9 cellular contexts compared by ENCODE assay signal in the genomic region with DNA sequence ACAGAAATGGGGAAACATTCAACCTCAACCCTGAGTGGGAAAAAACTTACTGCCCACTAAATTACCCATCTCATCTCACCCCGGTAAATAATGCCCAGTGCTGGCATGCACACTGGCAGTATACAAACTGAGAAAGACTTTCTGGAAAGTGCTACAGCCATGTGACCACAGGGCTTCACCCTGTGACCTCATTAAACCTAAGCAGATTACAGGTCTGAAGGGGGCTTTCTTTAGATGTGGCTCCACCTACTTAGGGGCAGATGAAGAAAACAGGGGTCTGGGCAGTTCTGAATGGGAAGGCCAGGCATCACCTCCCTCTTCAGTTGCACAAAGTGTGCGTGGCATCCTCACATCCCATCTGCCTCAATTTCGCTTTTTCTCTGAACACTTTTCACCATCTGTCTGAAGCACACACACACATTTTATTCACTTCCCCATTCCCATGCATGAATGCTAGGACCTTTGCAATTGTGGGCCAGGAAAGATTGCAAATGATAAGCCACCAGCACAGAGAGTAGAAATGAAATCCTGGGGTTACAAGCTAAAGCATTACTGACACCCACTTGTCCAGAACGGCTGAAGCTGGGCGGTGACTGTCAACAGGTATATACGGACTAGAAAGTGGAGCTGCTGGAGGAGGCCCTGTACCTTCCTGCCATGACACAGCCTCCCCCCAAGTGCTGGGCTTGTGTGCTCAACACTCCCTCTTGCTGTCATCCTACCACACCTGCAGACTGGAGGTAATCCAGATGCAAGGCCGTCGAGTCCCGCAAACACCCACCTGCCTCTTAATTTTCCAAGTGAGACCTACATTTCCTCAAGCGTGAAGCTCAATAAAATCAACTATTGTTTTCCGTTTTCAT.
DNase-seq lines count a peak whose midpoint lies in the region; ATAC-seq lines count a peak whose summit lies in the region.
"Had no signal": no experiment of that assay in that cellular context is flagged by ENCODE, and none has a peak within 500 bp of the region (broad histone marks: within the 10 kb centered on the region; RNA-seq: fewer than 3 reads in every experiment).

No MANE protein-coding gene starts in this region.

- H3K36me3 ChIP-seq in duodenal mucosa (ENCODE audit: control insufficient read depth in 1 of 2, insufficient read depth in 2 of 2, low read length in 2 of 2), result peaks cover 7 to 12% of the 10 kb centered on the region in 2 donors

- H3K27me3 ChIP-seq in duodenal mucosa (ENCODE audit: control insufficient read depth in 1 of 2, insufficient read depth in 2 of 2, low read length in 2 of 2), result no peaks in the 10 kb centered on the region

- ATAC-seq in stimulated activated naive B cell treated with anti-CD40 and anti-IgM and Interleukin-4, amounts not matched to agents 10 μg/mL and 1 μg/mL and 100 μg/mL, for 72 hours (replicated peaks), result peak; percentile 4 to 14
- ATAC-seq in GM18873 (IDR thresholded peaks at IDR 0.05; ENCODE audit: low FRiP score, unreplicated experiment), result no peak
- no peak for ATAC-seq in HG03342 (IDR thresholded peaks at IDR 0.05; ENCODE audit: unreplicated experiment)

- peaks cover 20% of the 10 kb centered on the region for H3K36me3 Mint-ChIP-seq in T-helper 2 cell treated with Interferon-gamma antibody and Interleukin-4, amounts not matched to agents 5 μg/mL and 100 μg/mL, for 36 hours (ENCODE audit: low read depth)
- peaks cover 21 to 31% of the 10 kb centered on the region in 2 donors for H3K36me3 Mint-ChIP-seq in stimulated activated naive B cell treated with anti-CD40 and anti-IgM and Interleukin-4, amounts not matched to agents 10 μg/mL and 1 μg/mL and 100 μg/mL, for 72 hours

- peaks cover 6% of the 10 kb centered on the region for H3K9me3 Mint-ChIP-seq in T-helper 2 cell treated with Interferon-gamma antibody and Interleukin-4, amounts not matched to agents 5 μg/mL and 100 μg/mL, for 36 hours
- H3K9me3 Mint-ChIP-seq in stimulated activated naive B cell treated with anti-CD40 and anti-IgM and Interleukin-4, amounts not matched to agents 10 μg/mL and 1 μg/mL and 100 μg/mL, for 72 hours, result peaks cover 0 to 3% of the 10 kb centered on the region in 2 donors

- H3K4me3 Mint-ChIP-seq in T-helper 2 cell treated with Interferon-gamma antibody and Interleukin-4, amounts not matched to agents 5 μg/mL and 100 μg/mL, for 36 hours, result peak overlapping the region; percentile 47
- H3K4me3 Mint-ChIP-seq in stimulated activated naive B cell treated with anti-CD40 and anti-IgM and Interleukin-4, amounts not matched to agents 10 μg/mL and 1 μg/mL and 100 μg/mL, for 72 hours, result peak overlapping the region; percentile 76 to 80

- H3K4me1 ChIP-seq in duodenal mucosa (ENCODE audit: control insufficient read depth in 1 of 2, insufficient read depth in 2 of 2, low read length in 2 of 2), result peaks cover 30 to 43% of the 10 kb centered on the region in 2 donors

- DNase-seq in T-helper 2 cell treated with Interferon-gamma antibody and Interleukin-4, amounts not matched to agents 5 μg/mL and 100 μg/mL, for 36 hours (ENCODE audit: low spot score), result no peak
- no peak for DNase-seq in T-helper 2 cell
- DNase-seq in NOMO-1 treated with DMSO at 0.1 percent for 48 hours (lab: John Stamatoyannopoulos, UW; ENCODE audit: unreplicated experiment), result peak; percentile 65
- no peak for DNase-seq in stimulated activated naive B cell treated with anti-CD40 and anti-IgM and Interleukin-4, amounts not matched to agents 10 μg/mL and 1 μg/mL and 100 μg/mL, for 72 hours
- DNase-seq in activated CD4-positive, alpha-beta T cell treated with anti-CD3 and anti-CD28 coated beads for 48 hours, result no peak
- DNase-seq: activated CD4-positive, alpha-beta T cell treated with anti-CD3 and anti-CD28 coated beads for 4 hours had no signal

- no peaks in the 10 kb centered on the region for H3K27me3 Mint-ChIP-seq in T-helper 2 cell treated with Interferon-gamma antibody and Interleukin-4, amounts not matched to agents 5 μg/mL and 100 μg/mL, for 36 hours (ENCODE audit: low read depth)
- H3K27me3 Mint-ChIP-seq in stimulated activated naive B cell treated with anti-CD40 and anti-IgM and Interleukin-4, amounts not matched to agents 10 μg/mL and 1 μg/mL and 100 μg/mL, for 72 hours, result no peaks in the 10 kb centered on the region

- H3K9me3 ChIP-seq in duodenal mucosa (ENCODE audit: control insufficient read depth in 1 of 2, low read length in 2 of 2), result peaks cover 0 to 6% of the 10 kb centered on the region in 2 donors

- H3K27ac Mint-ChIP-seq in T-helper 2 cell treated with Interferon-gamma antibody and Interleukin-4, amounts not matched to agents 5 μg/mL and 100 μg/mL, for 36 hours, result peak overlapping the region; percentile 21
- peak overlapping the region; percentile 56 for H3K27ac Mint-ChIP-seq in stimulated activated naive B cell treated with anti-CD40 and anti-IgM and Interleukin-4, amounts not matched to agents 10 μg/mL and 1 μg/mL and 100 μg/mL, for 72 hours

- H3K4me3 ChIP-seq in duodenal mucosa (ENCODE audit: low read depth in 1 of 2, low read length in 2 of 2), result peak overlapping the region; percentile 25 to 38

- peak overlapping the region in 1 of 2 donors; percentile 29 for H3K9ac ChIP-seq in duodenal mucosa (ENCODE audit: low read depth in 1 of 2, low read length in 2 of 2)

- no peak overlapping the region for H3K27ac ChIP-seq in duodenal mucosa (ENCODE audit: low read depth, low read length)

- peaks cover 34% of the 10 kb centered on the region for H3K4me1 Mint-ChIP-seq in T-helper 2 cell treated with Interferon-gamma antibody and Interleukin-4, amounts not matched to agents 5 μg/mL and 100 μg/mL, for 36 hours (ENCODE audit: low read depth)
- H3K4me1 Mint-ChIP-seq in stimulated activated naive B cell treated with anti-CD40 and anti-IgM and Interleukin-4, amounts not matched to agents 10 μg/mL and 1 μg/mL and 100 μg/mL, for 72 hours, result peaks cover 39 to 52% of the 10 kb centered on the region in 2 donors

Comparison
In these comparisons a context has a peak if more than half of its experiments do, and no peak if none do; other contexts are left out.
1. ATAC-seq: peak in stimulated activated naive B cell treated with anti-CD40 and anti-IgM and Interleukin-4, amounts not matched to agents 10 μg/mL and 1 μg/mL and 100 μg/mL, for 72 hours (2 of 2); none in GM18873 (single experiment) and HG03342 (single experiment).